In the genomic region with DNA sequence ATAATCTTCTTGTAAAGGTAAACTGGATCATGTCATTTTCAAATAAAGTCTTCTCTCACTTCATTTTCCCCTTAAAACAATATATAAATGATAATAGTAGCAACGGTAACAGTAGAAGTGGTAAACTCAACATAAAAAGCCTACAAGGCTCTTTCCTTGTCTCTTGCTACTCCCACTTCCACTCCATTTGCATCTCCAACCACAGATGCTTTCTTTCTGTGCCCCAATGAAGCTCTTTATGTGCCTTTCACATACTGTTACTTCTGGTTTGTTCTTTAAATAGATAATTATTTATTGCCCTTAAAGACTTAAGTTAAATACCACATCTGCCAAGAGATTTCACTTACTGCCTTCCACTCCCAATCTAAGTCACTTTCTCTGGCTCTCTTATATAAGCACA, we compare ENCODE assay signal across 27 cellular contexts.
DNase-seq lines count a peak whose midpoint lies in the region; ATAC-seq, FAIRE-seq and TF ChIP-seq lines count a peak whose summit lies in the region.
"Had no signal": no experiment of that assay in that cellular context is flagged by ENCODE, and none has a peak within 500 bp of the region (broad histone marks: within the 10 kb centered on the region; RNA-seq: fewer than 3 reads in every experiment).

No MANE protein-coding gene starts in this region.

- no peaks in the 10 kb centered on the region for H3K27me3 Mint-ChIP-seq in astrocyte (ENCODE audit: low read depth, unreplicated experiment)
- H3K27me3 Mint-ChIP-seq: activated T-cell treated with anti-CD3 and anti-CD28 coated beads, Interleukin-2, amount 50 U/mL, for 24 hours; naive thymus-derived CD4-positive, alpha-beta T cell; stimulated activated naive B cell treated with anti-CD40 and anti-IgM and Interleukin-4, amounts not matched to agents 10 μg/mL and 1 μg/mL and 100 μg/mL, for 72 hours had no signal

- no peaks in the 10 kb centered on the region for H3K9me3 Mint-ChIP-seq in astrocyte (ENCODE audit: unreplicated experiment)
- H3K9me3 Mint-ChIP-seq: activated CD4-positive, alpha-beta T cell treated with anti-CD3 and anti-CD28 coated beads, Interleukin-2, amount 10 ng/mL, durations not matched to agents 24 days and 14 days; activated T-cell treated with anti-CD3 and anti-CD28 coated beads, Interleukin-2, amount 50 U/mL, for 24 hours; naive thymus-derived CD4-positive, alpha-beta T cell; stimulated activated naive B cell treated with anti-CD40 and anti-IgM and Interleukin-4, amounts not matched to agents 10 μg/mL and 1 μg/mL and 100 μg/mL, for 72 hours had no signal

- no peaks in the 10 kb centered on the region for H3K27me3 ChIP-seq in astrocyte (ENCODE audit: insufficient read depth, low read length)
- H3K27me3 ChIP-seq: body of pancreas had no signal

- H3K4me1 Mint-ChIP-seq in astrocyte (ENCODE audit: low read depth, unreplicated experiment) = peaks cover 27% of the 10 kb centered on the region
- H3K4me1 Mint-ChIP-seq: activated CD4-positive, alpha-beta T cell treated with anti-CD3 and anti-CD28 coated beads, Interleukin-2, amount 10 ng/mL, durations not matched to agents 24 days and 14 days; naive thymus-derived CD4-positive, alpha-beta T cell had no signal

- no peak overlapping the region for H3K27ac ChIP-seq in astrocyte (ENCODE audit: low read depth, low read length)
- H3K27ac ChIP-seq: body of pancreas, WERI-Rb-1 had no signal

- no peak overlapping the region for H3K4me2 ChIP-seq in astrocyte (ENCODE audit: low read length)

- H4K20me1 ChIP-seq in astrocyte (ENCODE audit: insufficient read depth, low read length) = no peaks in the 10 kb centered on the region

- H3K36me3 Mint-ChIP-seq in astrocyte (ENCODE audit: low read depth, unreplicated experiment) = no peaks in the 10 kb centered on the region
- H3K36me3 Mint-ChIP-seq: naive thymus-derived CD4-positive, alpha-beta T cell; stimulated activated naive B cell treated with anti-CD40 and anti-IgM and Interleukin-4, amounts not matched to agents 10 μg/mL and 1 μg/mL and 100 μg/mL, for 72 hours had no signal

- peaks cover 3% of the 10 kb centered on the region for H3K4me1 ChIP-seq in astrocyte (ENCODE audit: insufficient read depth, low read length)
- H3K4me1 ChIP-seq: body of pancreas had no signal

- no peak overlapping the region for H3K4me3 Mint-ChIP-seq in astrocyte (ENCODE audit: unreplicated experiment)
- H3K4me3 Mint-ChIP-seq: activated CD4-positive, alpha-beta T cell treated with anti-CD3 and anti-CD28 coated beads, Interleukin-2, amount 10 ng/mL, durations not matched to agents 24 days and 14 days; activated T-cell treated with anti-CD3 and anti-CD28 coated beads, Interleukin-2, amount 50 U/mL, for 24 hours; naive thymus-derived CD4-positive, alpha-beta T cell; stimulated activated naive B cell treated with anti-CD40 and anti-IgM and Interleukin-4, amounts not matched to agents 10 μg/mL and 1 μg/mL and 100 μg/mL, for 72 hours had no signal

- H3K79me2 ChIP-seq in astrocyte (ENCODE audit: insufficient read depth, low read length) = no peaks in the 10 kb centered on the region

- DNase-seq in astrocyte (ENCODE audit: low read depth) (no peak), GM10266 (ENCODE audit: extremely low spot score) (no peak), cerebellum (ENCODE audit: low spot score) (no peak)
- DNase-seq in activated CD4-positive, alpha-beta T cell treated with anti-CD3 and anti-CD28 coated beads, Interleukin-2, amount 50 U/mL, for 48 hours = no peak
- DNase-seq: activated CD4-positive, alpha-beta T cell treated with anti-CD3 and anti-CD28 coated beads, Interleukin-2, amount 10 ng/mL, durations not matched to agents 24 days and 14 days; activated T-cell treated with anti-CD3 and anti-CD28 coated beads, Interleukin-2, amount 50 U/mL, for 24 hours; body of pancreas; left ventricle myocardium superior; midbrain; naive thymus-derived CD4-positive, alpha-beta T cell; NCI-H1092; NCI-H1930; NCI-H524; occipital lobe; SHP77 treated with DMSO at 0.1 percent for 48 hours; stimulated activated naive B cell treated with anti-CD40 and anti-IgM and Interleukin-4, amounts not matched to agents 10 μg/mL and 1 μg/mL and 100 μg/mL, for 72 hours; T1000; WERI-Rb-1 had no signal

- H2AFZ ChIP-seq in astrocyte (ENCODE audit: low read depth, low read length) = no peak overlapping the region

- FAIRE-seq in astrocyte (lab: Jason Lieb, UNC) = no peak
- FAIRE-seq: endothelial cell of umbilical vein, G401.6, GM18507, islet of Langerhans had no signal

- H3K9me3 ChIP-seq in astrocyte (ENCODE audit: insufficient read depth, low read depth, low read length) = no peaks in the 10 kb centered on the region
- H3K9me3 ChIP-seq: body of pancreas had no signal

- peak overlapping the region; percentile 55 for H3K27ac Mint-ChIP-seq in astrocyte (ENCODE audit: unreplicated experiment)
- H3K27ac Mint-ChIP-seq: activated CD4-positive, alpha-beta T cell treated with anti-CD3 and anti-CD28 coated beads, Interleukin-2, amount 10 ng/mL, durations not matched to agents 24 days and 14 days; activated T-cell treated with anti-CD3 and anti-CD28 coated beads, Interleukin-2, amount 50 U/mL, for 24 hours; naive thymus-derived CD4-positive, alpha-beta T cell; stimulated activated naive B cell treated with anti-CD40 and anti-IgM and Interleukin-4, amounts not matched to agents 10 μg/mL and 1 μg/mL and 100 μg/mL, for 72 hours had no signal

- TF ChIP-seq CTCF in astrocyte (IDR thresholded peaks at IDR 0.05; ENCODE audit: insufficient read depth, low read depth, low read length) (no peak), GM10266 (IDR thresholded peaks at IDR 0.05; ENCODE audit: control insufficient read depth, insufficient read depth, low read depth, missing control alignments) (no peak)

- ATAC-seq in GM18858 (IDR thresholded peaks at IDR 0.05; ENCODE audit: unreplicated experiment) = peak; percentile 49
- ATAC-seq in GM21447 (IDR thresholded peaks at IDR 0.05; ENCODE audit: unreplicated experiment) = peak; percentile 70
- ATAC-seq in HG03354 (IDR thresholded peaks at IDR 0.05; ENCODE audit: poor library complexity, severe bottlenecking, unreplicated experiment) = peak; percentile 84
- ATAC-seq in GM19351 (IDR thresholded peaks at IDR 0.05; ENCODE audit: unreplicated experiment) = no peak
- ATAC-seq: body of pancreas; left ventricle myocardium superior; naive thymus-derived CD4-positive, alpha-beta T cell; Panc1; stimulated activated naive B cell treated with anti-CD40 and anti-IgM and Interleukin-4, amounts not matched to agents 10 μg/mL and 1 μg/mL and 100 μg/mL, for 72 hours had no signal

- no peak overlapping the region for H3K9ac ChIP-seq in astrocyte (ENCODE audit: low read length)

- no peak overlapping the region for H3K4me3 ChIP-seq in astrocyte (ENCODE audit: insufficient read depth, low read depth, low read length)
- H3K4me3 ChIP-seq: body of pancreas had no signal

- H3K36me3 ChIP-seq in astrocyte (ENCODE audit: insufficient read depth, low read length) = no peaks in the 10 kb centered on the region
- H3K36me3 ChIP-seq: WERI-Rb-1 had no signal
